ENCODE assay signal across 34 cellular contexts in genomic region chr11:33928564-33928963, GRCh38. TPM values are rescaled to one million over a fixed set of nuclear protein-coding genes. Genes with fewer than 3 reads are reported as not detected.
"Had no signal": no experiment of that assay in that cellular context is flagged by ENCODE, and none has a peak within 500 bp of the region (broad histone marks: within the 10 kb centered on the region; RNA-seq: fewer than 3 reads in every experiment).

No MANE protein-coding gene starts in this region.

- H3K27ac ChIP-seq: adrenal gland, body of pancreas, cardiac muscle cell, coronary artery, epithelial cell of prostate, esophagus squamous epithelium, gastroesophageal sphincter, heart right ventricle had no signal

- H3K27me3 ChIP-seq: adrenal gland, body of pancreas, cardiac muscle cell, gastroesophageal sphincter, heart right ventricle had no signal

- H3K27ac Mint-ChIP-seq: activated CD4-positive, alpha-beta memory T cell treated with anti-CD3 and anti-CD28 coated beads for 36 hours; activated CD4-positive, alpha-beta T cell treated with anti-CD3 and anti-CD28 coated beads for 36 hours; activated CD4-positive, alpha-beta T cell treated with anti-CD3 and anti-CD28 coated beads, Interleukin-2, amount 10 ng/mL, durations not matched to agents 24 days and 14 days; activated CD8-positive, alpha-beta memory T cell treated with anti-CD3 and anti-CD28 coated beads, Interleukin-2, amount 10 ng/mL, durations not matched to agents 7 days and 5 days; activated CD8-positive, alpha-beta T cell treated with anti-CD3 and anti-CD28 coated beads, Interleukin-2, amount 10 ng/mL, durations not matched to agents 7 days and 5 days; activated naive CD4-positive, alpha-beta T cell treated with anti-CD3 and anti-CD28 coated beads for 36 hours; activated naive CD4-positive, alpha-beta T cell treated with anti-CD3 and anti-CD28 coated beads, Interleukin-2, amount 50 U/mL, for 24 hours; activated naive CD8-positive, alpha-beta T cell treated with anti-CD3 and anti-CD28 coated beads for 36 hours; activated naive CD8-positive, alpha-beta T cell treated with anti-CD3 and anti-CD28 coated beads, Interleukin-2, amount 50 U/mL, for 24 hours; activated T-helper 1 cell treated with anti-CD3 and anti-CD28 coated beads, Interleukin-12 subunit alpha, Interleukin-12 subunit beta, Interleukin-2, Interleukin-4 antibody, amounts not matched to agents 30 ng/mL and 10 ng/mL and 1 ng/mL, durations not matched to agents 14 hours and 24 hours and 36 hours; activated T-helper 2 cell treated with anti-CD3 and anti-CD28 coated beads, Interferon-gamma antibody, Interleukin-2, Interleukin-4, amounts not matched to agents 10 μg/mL and 5 μg/mL and 100 μg/mL, durations not matched to agents 14 hours and 24 hours and 36 hours; effector memory CD8-positive, alpha-beta T cell had no signal

- H3K4me3 ChIP-seq: adrenal gland, body of pancreas, cardiac muscle cell, coronary artery, esophagus squamous epithelium, gastroesophageal sphincter, heart right ventricle had no signal

- H3K4me3 Mint-ChIP-seq: activated CD4-positive, alpha-beta memory T cell treated with anti-CD3 and anti-CD28 coated beads for 36 hours; activated CD4-positive, alpha-beta T cell treated with anti-CD3 and anti-CD28 coated beads for 36 hours; activated CD4-positive, alpha-beta T cell treated with anti-CD3 and anti-CD28 coated beads, Interleukin-2, amount 10 ng/mL, durations not matched to agents 24 days and 14 days; activated CD8-positive, alpha-beta memory T cell treated with anti-CD3 and anti-CD28 coated beads, Interleukin-2, amount 10 ng/mL, durations not matched to agents 7 days and 5 days; activated CD8-positive, alpha-beta T cell treated with anti-CD3 and anti-CD28 coated beads, Interleukin-2, amount 10 ng/mL, durations not matched to agents 7 days and 5 days; activated naive CD4-positive, alpha-beta T cell treated with anti-CD3 and anti-CD28 coated beads for 36 hours; activated naive CD4-positive, alpha-beta T cell treated with anti-CD3 and anti-CD28 coated beads, Interleukin-2, amount 50 U/mL, for 24 hours; activated naive CD8-positive, alpha-beta T cell treated with anti-CD3 and anti-CD28 coated beads for 36 hours; activated naive CD8-positive, alpha-beta T cell treated with anti-CD3 and anti-CD28 coated beads, Interleukin-2, amount 50 U/mL, for 24 hours; activated T-helper 1 cell treated with anti-CD3 and anti-CD28 coated beads, Interleukin-12 subunit alpha, Interleukin-12 subunit beta, Interleukin-2, Interleukin-4 antibody, amounts not matched to agents 30 ng/mL and 10 ng/mL and 1 ng/mL, durations not matched to agents 14 hours and 24 hours and 36 hours; effector memory CD8-positive, alpha-beta T cell had no signal

- DNase-seq: activated CD4-positive, alpha-beta memory T cell treated with anti-CD3 and anti-CD28 coated beads for 36 hours; activated CD4-positive, alpha-beta T cell treated with anti-CD3 and anti-CD28 coated beads for 36 hours; activated CD4-positive, alpha-beta T cell treated with anti-CD3 and anti-CD28 coated beads, Interleukin-2, amount 10 ng/mL, durations not matched to agents 24 days and 14 days; activated CD4-positive, CD25-positive, alpha-beta regulatory T cell; activated CD4-positive, CD25-positive, alpha-beta regulatory T cell treated with anti-CD3 and anti-CD28 coated beads, Interleukin-2, amount 50 U/mL, for 72 hours; activated CD8-positive, alpha-beta memory T cell treated with anti-CD3 and anti-CD28 coated beads, Interleukin-2, amount 10 ng/mL, durations not matched to agents 7 days and 5 days; activated CD8-positive, alpha-beta memory T cell treated with anti-CD3 and anti-CD28 coated beads, Interleukin-2, amount 50 U/mL, for 4 hours; activated CD8-positive, alpha-beta T cell treated with anti-CD3 and anti-CD28 coated beads, Interleukin-2, amount 10 ng/mL, durations not matched to agents 7 days and 5 days; activated effector memory CD4-positive, alpha-beta T cell treated with anti-CD3 and anti-CD28 coated beads, Interleukin-2, amount 50 U/mL, for 16 hours; activated naive CD4-positive, alpha-beta T cell treated with anti-CD3 and anti-CD28 coated beads for 36 hours; activated naive CD8-positive, alpha-beta T cell treated with anti-CD3 and anti-CD28 coated beads for 36 hours; activated naive CD8-positive, alpha-beta T cell treated with anti-CD3 and anti-CD28 coated beads, Interleukin-2, amount 50 U/mL, for 24 hours; activated T-cell treated with anti-CD3 and anti-CD28 coated beads, Interleukin-2, amount 50 U/mL, for 1 hour; activated T-cell treated with anti-CD3 and anti-CD28 coated beads, Interleukin-2, amount 50 U/mL, for 48 hours; adrenal gland; amygdala; aorta; body of pancreas; central memory CD4-positive, alpha-beta T cell; cerebellar nuclear complex; dermis blood vessel endothelial cell; effector CD4-positive, alpha-beta T cell; effector memory CD8-positive, alpha-beta T cell; esophagus squamous epithelium; foreskin melanocyte; heart right ventricle; T-helper 2 cell had no signal

- H3K36me3 Mint-ChIP-seq: activated CD4-positive, alpha-beta memory T cell treated with anti-CD3 and anti-CD28 coated beads for 36 hours; activated CD8-positive, alpha-beta memory T cell treated with anti-CD3 and anti-CD28 coated beads, Interleukin-2, amount 10 ng/mL, durations not matched to agents 7 days and 5 days; activated naive CD4-positive, alpha-beta T cell treated with anti-CD3 and anti-CD28 coated beads, Interleukin-2, amount 50 U/mL, for 24 hours had no signal

- H3K4me1 Mint-ChIP-seq: activated CD4-positive, alpha-beta T cell treated with anti-CD3 and anti-CD28 coated beads for 36 hours; activated CD8-positive, alpha-beta memory T cell treated with anti-CD3 and anti-CD28 coated beads, Interleukin-2, amount 10 ng/mL, durations not matched to agents 7 days and 5 days; activated naive CD8-positive, alpha-beta T cell treated with anti-CD3 and anti-CD28 coated beads for 36 hours had no signal

RNA-seq across cellular contexts. Expression of gene LMO2, which starts 36.7 kb away (rescaled TPM):
- total RNA-seq: activated CD4-positive, alpha-beta memory T cell treated with anti-CD3 and anti-CD28 coated beads for 36 hours; activated CD4-positive, alpha-beta T cell treated with anti-CD3 and anti-CD28 coated beads for 36 hours; activated CD4-positive, alpha-beta T cell treated with anti-CD3 and anti-CD28 coated beads, Interleukin-2, amount 10 ng/mL, durations not matched to agents 24 days and 14 days; activated CD8-positive, alpha-beta memory T cell treated with anti-CD3 and anti-CD28 coated beads, Interleukin-2, amount 10 ng/mL, durations not matched to agents 7 days and 5 days; activated CD8-positive, alpha-beta T cell treated with anti-CD3 and anti-CD28 coated beads, Interleukin-2, amount 10 ng/mL, durations not matched to agents 7 days and 5 days; activated naive CD4-positive, alpha-beta T cell treated with anti-CD3 and anti-CD28 coated beads for 36 hours; activated T-helper 1 cell treated with anti-CD3 and anti-CD28 coated beads, Interleukin-12 subunit alpha, Interleukin-12 subunit beta, Interleukin-2, Interleukin-4 antibody, amounts not matched to agents 30 ng/mL and 10 ng/mL and 1 ng/mL, durations not matched to agents 14 hours and 24 hours and 36 hours; activated T-helper 2 cell treated with anti-CD3 and anti-CD28 coated beads, Interferon-gamma antibody, Interleukin-2, Interleukin-4, amounts not matched to agents 10 μg/mL and 5 μg/mL and 100 μg/mL, durations not matched to agents 14 hours and 24 hours and 36 hours had no signal
